ENCODE assay signal across 8 cellular contexts in genomic region chr19:45467115-45467455, GRCh38. TPM values are rescaled to one million over a fixed set of nuclear protein-coding genes. Genes with fewer than 3 reads are reported as not detected.
DNase-seq lines count a peak whose midpoint lies in the region; ATAC-seq and TF ChIP-seq lines count a peak whose summit lies in the region.

No MANE protein-coding gene starts in this region.

- H3K4me1 ChIP-seq in left ventricle myocardium inferior, result peaks cover 38% of the 10 kb centered on the region
- peaks cover 29% of the 10 kb centered on the region for H3K4me1 ChIP-seq in lower lobe of right lung
- peaks cover 25% of the 10 kb centered on the region for H3K4me1 ChIP-seq in vagina

- in situ Hi-C loops in astrocyte of the cerebellum (cut with HindIII; ENCODE audit: low sequenced_read_pairs), result no loop called here

- H3K27me3 ChIP-seq in left ventricle myocardium inferior (ENCODE audit: low read depth) (peaks cover 7% of the 10 kb centered on the region), lower lobe of right lung (ENCODE audit: low read depth) (no peaks in the 10 kb centered on the region), vagina (no peaks in the 10 kb centered on the region)

- intact Hi-C loops in left ventricle myocardium inferior (cut with micrococcal nuclease), result no loop called here
- intact Hi-C loops in left cardiac atrium (cut with DNase I), result no loop called here
- intact Hi-C loops in lower lobe of right lung (cut with DNase I), result no loop called here
- intact Hi-C loops in vagina (cut with DNase I), result no loop called here

- H3K9me3 ChIP-seq in left ventricle myocardium inferior (replicated peaks) (no peaks in the 10 kb centered on the region), lower lobe of right lung (no peaks in the 10 kb centered on the region), vagina (no peaks in the 10 kb centered on the region)

- DNase-seq in left ventricle myocardium inferior, result no peak
- no peak for DNase-seq in left cardiac atrium
- DNase-seq in astrocyte of the cerebellum (ENCODE audit: low read depth), result no peak
- no peak for DNase-seq in lower lobe of right lung
- DNase-seq in vagina (ENCODE audit: extremely low spot score in 2 of 2), result peak in 1 of 2 donors; percentile 88
- no peak for DNase-seq in amygdala (lab: John Stamatoyannopoulos, UW)
- no peak for DNase-seq in stimulated activated CD4-positive, alpha-beta T cell treated with anti-CD3 and anti-CD28 coated beads, Interleukin-1b, Interleukin-23, amount 100 ng/mL, for 48 hours

- no peaks in the 10 kb centered on the region for H3K36me3 ChIP-seq in left ventricle myocardium inferior
- no peaks in the 10 kb centered on the region for H3K36me3 ChIP-seq in lower lobe of right lung
- no peaks in the 10 kb centered on the region for H3K36me3 ChIP-seq in vagina

- ATAC-seq in left cardiac atrium (no peak), lower lobe of right lung (no peak), HG03457 (IDR thresholded peaks at IDR 0.05; ENCODE audit: unreplicated experiment) (no peak)

- TF ChIP-seq POLR2A in vagina (IDR thresholded peaks at IDR 0.05), result no peak

- peak overlapping the region; percentile 95 for H3K27ac ChIP-seq in left ventricle myocardium inferior (replicated peaks)
- peak overlapping the region; percentile 98 for H3K27ac ChIP-seq in lower lobe of right lung
- H3K27ac ChIP-seq in vagina, result peak overlapping the region; percentile 96

- TF ChIP-seq CTCF in left ventricle myocardium inferior (IDR thresholded peaks at IDR 0.05; ENCODE audit: borderline replicate concordance), result no peak
- TF ChIP-seq CTCF in astrocyte of the cerebellum (IDR thresholded peaks at IDR 0.05; ENCODE audit: low read depth, low read length, missing control alignments), result no peak
- no peak for TF ChIP-seq CTCF in lower lobe of right lung (IDR thresholded peaks at IDR 0.05)
- no peak for TF ChIP-seq CTCF in vagina (IDR thresholded peaks at IDR 0.05)

- H3K4me3 ChIP-seq in left ventricle myocardium inferior, result peak overlapping the region; percentile 81
- H3K4me3 ChIP-seq in astrocyte of the cerebellum (ENCODE audit: low read depth, low read length), result peak overlapping the region; percentile 98
- H3K4me3 ChIP-seq in lower lobe of right lung, result peak overlapping the region; percentile 74
- H3K4me3 ChIP-seq in vagina, result peak overlapping the region; percentile 67 to 70

RNA-seq across cellular contexts. Expression of gene FOSB, which starts 0.7 kb away (rescaled TPM):
- total RNA-seq in left ventricle myocardium inferior, result 0.33 TPM
- total RNA-seq in left cardiac atrium, result 1 to 10 TPM; 1.5 to 5.5 TPM
- 18.0 TPM for total RNA-seq in lower lobe of right lung
- 20.6 TPM for total RNA-seq in vagina

RNA-seq across cellular contexts. Expression of gene RTN2, which starts 29.8 kb away (rescaled TPM):
- 19.1 TPM for total RNA-seq in left ventricle myocardium inferior
- 10 to 100 TPM; 13.0 to 16.3 TPM for total RNA-seq in left cardiac atrium
- total RNA-seq in lower lobe of right lung, result 16.2 TPM
- 13.0 TPM for total RNA-seq in vagina

RNA-seq across cellular contexts. Expression of gene PPM1N, which starts 31.2 kb away (rescaled TPM):
- total RNA-seq in left ventricle myocardium inferior (0.19 TPM), left cardiac atrium (1 to 10 TPM in 1 of 2 donors, under 1 TPM in 1; 0.47 to 1.0 TPM), lower lobe of right lung (1.8 TPM), vagina (3.9 TPM)

RNA-seq across cellular contexts. Expression of gene VASP, which starts 40.2 kb away (rescaled TPM):
- total RNA-seq in left ventricle myocardium inferior, result 32.8 TPM
- 10 to 100 TPM; 48.4 to 91.7 TPM for total RNA-seq in left cardiac atrium
- total RNA-seq in lower lobe of right lung, result 190 TPM
- total RNA-seq in vagina, result 103 TPM

RNA-seq across cellular contexts. Expression of gene ERCC1, which starts 43.4 kb away (rescaled TPM):
- total RNA-seq in left ventricle myocardium inferior (108 TPM), left cardiac atrium (100 to 1,000 TPM; 105 to 140 TPM), lower lobe of right lung (41.6 TPM), vagina (123 TPM)
